In genomic region chr4:15479913-15480185, GRCh38 we compare ENCODE assay signal across 2 cellular contexts.
TF ChIP-seq lines count a peak whose summit lies in the region.

No MANE protein-coding gene starts in this region.

TF ChIP-seq in SK-N-SH, 30 proteins besides CTCF, POLR2A, EP300 and RAD21 (continued from another document):
- TF ChIP-seq ZBTB33 (IDR thresholded peaks at IDR 0.05; ENCODE audit: borderline replicate concordance, low read depth) (no peak), GATA2 (CRISPR knock-in tag; IDR thresholded peaks at IDR 0.05) (no peak)

TF ChIP-seq in SK-N-SH treated with all-trans-retinoic acid at 6 μM for 48 hours, 23 proteins besides CTCF, POLR2A, EP300 and RAD21 (continued from another document):
- no peak for TF ChIP-seq ZNF565 (CRISPR knock-in tag; conservative IDR thresholded peaks at IDR 0.05; ENCODE audit: low read depth)
- no peak for TF ChIP-seq CSDC2 (CRISPR knock-in tag; IDR thresholded peaks at IDR 0.05)
- TF ChIP-seq TOX (CRISPR knock-in tag; IDR thresholded peaks at IDR 0.05; ENCODE audit: borderline replicate concordance), result no peak
- TF ChIP-seq ZNF8 (CRISPR knock-in tag; IDR thresholded peaks at IDR 0.05), result no peak
- TF ChIP-seq ARNTL (CRISPR knock-in tag; IDR thresholded peaks at IDR 0.05; ENCODE audit: borderline replicate concordance, low read depth), result no peak
